9 cellular contexts compared by ENCODE assay signal in the genomic region with DNA sequence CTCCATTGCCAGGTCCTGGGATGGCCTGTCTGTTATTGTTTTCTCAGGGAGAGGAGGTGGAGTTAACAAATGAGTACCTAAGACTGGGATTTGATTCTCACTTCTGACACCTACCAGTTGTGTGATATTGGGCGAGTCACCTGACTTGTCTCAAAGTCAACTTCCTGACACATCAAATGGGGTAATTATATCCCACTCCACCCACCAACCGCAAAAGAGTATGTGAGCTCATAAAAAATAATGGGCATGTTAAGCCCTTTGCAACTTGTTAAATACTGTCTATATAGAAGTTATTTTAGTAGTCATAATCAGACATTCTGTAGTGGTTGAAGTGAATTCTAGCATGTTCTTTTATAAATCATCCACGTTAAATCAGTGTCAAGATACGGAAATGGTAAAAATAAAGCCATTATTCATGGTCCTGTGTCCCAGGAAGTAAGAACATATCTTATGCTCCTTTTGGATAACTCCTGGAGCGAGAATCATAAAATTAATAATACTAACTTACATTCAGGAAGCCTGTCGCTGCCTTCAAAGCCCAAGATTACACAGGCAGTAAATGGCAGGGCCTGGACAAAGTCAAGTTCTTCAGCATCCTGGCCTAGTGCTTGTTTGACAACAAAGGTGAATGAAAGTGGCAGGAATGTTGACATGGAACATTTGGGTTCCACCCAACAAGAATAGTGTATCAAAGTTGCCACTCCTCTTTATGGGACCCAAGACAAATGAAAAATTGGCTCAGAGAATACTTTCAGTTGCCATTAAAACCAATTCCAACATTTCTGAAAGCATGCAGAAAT. TPM values are rescaled to one million over a fixed set of nuclear protein-coding genes. Genes with fewer than 3 reads are reported as not detected.
DNase-seq lines count a peak whose midpoint lies in the region; ATAC-seq and TF ChIP-seq lines count a peak whose summit lies in the region.
"Had no signal": no experiment of that assay in that cellular context is flagged by ENCODE, and none has a peak within 500 bp of the region (broad histone marks: within the 10 kb centered on the region; RNA-seq: fewer than 3 reads in every experiment).

No MANE protein-coding gene starts in this region.

- CTCF ChIA-PET in HEK293 (lab: Yijun Ruan, JAX) (no interaction called here), T-cell (lab: Charles Lee) (interaction anchor here (0.5 to 1.6 kb wide), 6 partner anchors 9 to 98 kb away, joined by 3 to 11 read pairs (median 4); partner anchors contain the start of genes CCDC83 (in 1 of the 2) and SYTL2 (in 1 of the 2))

- H3K27me3 Mint-ChIP-seq in T-cell: no peaks in the 10 kb centered on the region
- H3K27me3 Mint-ChIP-seq in activated naive CD8-positive, alpha-beta T cell treated with anti-CD3 and anti-CD28 coated beads for 36 hours: no peaks in the 10 kb centered on the region
- no peaks in the 10 kb centered on the region for H3K27me3 Mint-ChIP-seq in natural killer cell treated with Interleukin-12 subunit alpha and Interleukin-12 subunit beta and Interleukin-15 and Interleukin-18, amount 100 ng/mL, for 72 hours
- peaks cover 13% of the 10 kb centered on the region for H3K27me3 Mint-ChIP-seq in nephron progenitor cell (ENCODE audit: low read depth, poor library complexity)

- no peak for TF ChIP-seq CTCF in HEK293 (tag by site-specific recombination; IDR thresholded peaks at IDR 0.05)
- no peak for TF ChIP-seq CTCF in nephron progenitor cell (IDR thresholded peaks at IDR 0.05)

- DNase-seq in T-cell (peak in 31 of 34 experiments; percentile 14 to 67 (median 45)), nephron progenitor cell (no peak)
- no peak for DNase-seq in activated naive CD8-positive, alpha-beta T cell treated with anti-CD3 and anti-CD28 coated beads for 36 hours
- DNase-seq in natural killer cell treated with Interleukin-12 subunit alpha and Interleukin-12 subunit beta and Interleukin-15 and Interleukin-18, amount 100 ng/mL, for 72 hours (ENCODE audit: low spot score): peak; percentile 68
- DNase-seq: activated effector memory CD4-positive, alpha-beta T cell treated with Interleukin-2 at 50 U/mL for 16 hours; NCI-H2081 treated with DMSO at 0.1 percent for 48 hours had no signal

- peak overlapping the region; percentile 57 to 73 for H3K27ac Mint-ChIP-seq in T-cell
- peak overlapping the region; percentile 31 for H3K27ac Mint-ChIP-seq in activated naive CD8-positive, alpha-beta T cell treated with anti-CD3 and anti-CD28 coated beads for 36 hours
- peak overlapping the region; percentile 97 to 100 for H3K27ac Mint-ChIP-seq in natural killer cell treated with Interleukin-12 subunit alpha and Interleukin-12 subunit beta and Interleukin-15 and Interleukin-18, amount 100 ng/mL, for 72 hours
- no peak overlapping the region for H3K27ac Mint-ChIP-seq in nephron progenitor cell

- peak; percentile 17 to 27 (median 20) for ATAC-seq in T-cell (replicated peaks in 1 of 4)
- ATAC-seq in natural killer cell treated with Interleukin-12 subunit alpha and Interleukin-12 subunit beta and Interleukin-15 and Interleukin-18, amount 100 ng/mL, for 72 hours: peak; percentile 21 to 46
- no peak for ATAC-seq in GM19328 (IDR thresholded peaks at IDR 0.05; ENCODE audit: unreplicated experiment)
- no peak for ATAC-seq in GM19351 (IDR thresholded peaks at IDR 0.05; ENCODE audit: unreplicated experiment)

- POLR2A ChIA-PET in HEK293 (lab: Yijun Ruan, JAX) (no interaction called here), T-cell (lab: Charles Lee) (interaction anchor here (0.5 to 0.6 kb wide), 3 partner anchors 53 to 76 kb away, joined by 3 read pairs; no protein-coding TSS in a partner anchor)

- H3K36me3 Mint-ChIP-seq in T-cell (peaks cover 11% of the 10 kb centered on the region), nephron progenitor cell (ENCODE audit: low read depth) (no peaks in the 10 kb centered on the region)
- peaks cover 14% of the 10 kb centered on the region for H3K36me3 Mint-ChIP-seq in activated naive CD8-positive, alpha-beta T cell treated with anti-CD3 and anti-CD28 coated beads for 36 hours
- peaks cover 9% of the 10 kb centered on the region for H3K36me3 Mint-ChIP-seq in natural killer cell treated with Interleukin-12 subunit alpha and Interleukin-12 subunit beta and Interleukin-15 and Interleukin-18, amount 100 ng/mL, for 72 hours

- peaks cover 87 to 88% (median 88%) of the 10 kb centered on the region in 3 donors for H3K4me1 Mint-ChIP-seq in T-cell
- H3K4me1 Mint-ChIP-seq in activated naive CD8-positive, alpha-beta T cell treated with anti-CD3 and anti-CD28 coated beads for 36 hours: peaks cover 82% of the 10 kb centered on the region
- peaks cover 72 to 77% of the 10 kb centered on the region in 2 donors for H3K4me1 Mint-ChIP-seq in natural killer cell treated with Interleukin-12 subunit alpha and Interleukin-12 subunit beta and Interleukin-15 and Interleukin-18, amount 100 ng/mL, for 72 hours (ENCODE audit: low read depth in 2 of 2)
- H3K4me1 Mint-ChIP-seq in nephron progenitor cell: peaks cover 48% of the 10 kb centered on the region

- peak overlapping the region; percentile 22 to 37 (median 25) for H3K4me3 Mint-ChIP-seq in T-cell
- H3K4me3 Mint-ChIP-seq in activated naive CD8-positive, alpha-beta T cell treated with anti-CD3 and anti-CD28 coated beads for 36 hours: no peak overlapping the region
- H3K4me3 Mint-ChIP-seq in natural killer cell treated with Interleukin-12 subunit alpha and Interleukin-12 subunit beta and Interleukin-15 and Interleukin-18, amount 100 ng/mL, for 72 hours: peak overlapping the region; percentile 68
- no peak overlapping the region for H3K4me3 Mint-ChIP-seq in nephron progenitor cell

- no peaks in the 10 kb centered on the region for H3K9me3 ChIP-seq in HEK293 (ENCODE audit: control insufficient read depth, insufficient read depth, low read depth, low read length)

- H3K36me3 ChIP-seq in HEK293 (ENCODE audit: control insufficient read depth in 2 of 2, insufficient read depth in 1 of 2, low read length in 2 of 2): no peaks in the 10 kb centered on the region

- H3K9me3 Mint-ChIP-seq in T-cell (peaks cover 0 to 4% (median 0%) of the 10 kb centered on the region in 3 donors), nephron progenitor cell (no peaks in the 10 kb centered on the region)
- peaks cover 3% of the 10 kb centered on the region for H3K9me3 Mint-ChIP-seq in activated naive CD8-positive, alpha-beta T cell treated with anti-CD3 and anti-CD28 coated beads for 36 hours
- peaks cover 3% of the 10 kb centered on the region for H3K9me3 Mint-ChIP-seq in natural killer cell treated with Interleukin-12 subunit alpha and Interleukin-12 subunit beta and Interleukin-15 and Interleukin-18, amount 100 ng/mL, for 72 hours

- H3K27ac ChIP-seq in HEK293 (ENCODE audit: extremely low read depth, low read depth, low read length): no peak overlapping the region

- H3K4me1 ChIP-seq in HEK293 (ENCODE audit: control insufficient read depth, insufficient read depth, low read length): peaks cover 4% of the 10 kb centered on the region

- no peak overlapping the region for H3K4me3 ChIP-seq in HEK293 (ENCODE audit: low read depth, low read length)

TF ChIP-seq in HEK293, 187 proteins besides CTCF, POLR2A, EP300 and RAD21 (continues in another document):
- TF ChIP-seq EGR2 (tag by site-specific recombination; IDR thresholded peaks at IDR 0.05; ENCODE audit: low read depth) (peak; percentile 84), ZNF114 (tag by site-specific recombination; IDR thresholded peaks at IDR 0.05) (no peak), ZNF558 (tag by site-specific recombination; IDR thresholded peaks at IDR 0.05) (no peak), ZNF561 (tag by site-specific recombination; IDR thresholded peaks at IDR 0.05; ENCODE audit: borderline replicate concordance) (no peak), OSR2 (tag by site-specific recombination; IDR thresholded peaks at IDR 0.05) (peak; percentile 50; the same call in 1 of the 2 replicates), SP3 (tag by site-specific recombination; IDR thresholded peaks at IDR 0.05) (no peak), ZNF366 (tag by site-specific recombination; conservative IDR thresholded peaks at IDR 0.05) (0 out of 2 replicates have a peak, but pooled peaks have one; percentile 21), ZNF138 (tag by site-specific recombination; IDR thresholded peaks at IDR 0.05; ENCODE audit: borderline replicate concordance) (no peak), ZIC2 (tag by site-specific recombination; IDR thresholded peaks at IDR 0.05) (no peak), ZFHX2 (tag by site-specific recombination; conservative IDR thresholded peaks at IDR 0.05) (peak; percentile 85), ZNF133 (tag by site-specific recombination; IDR thresholded peaks at IDR 0.05) (no peak), SCRT1 (tag by site-specific recombination; IDR thresholded peaks at IDR 0.05; ENCODE audit: borderline replicate concordance) (no peak)
- TF ChIP-seq, protein P1, sequence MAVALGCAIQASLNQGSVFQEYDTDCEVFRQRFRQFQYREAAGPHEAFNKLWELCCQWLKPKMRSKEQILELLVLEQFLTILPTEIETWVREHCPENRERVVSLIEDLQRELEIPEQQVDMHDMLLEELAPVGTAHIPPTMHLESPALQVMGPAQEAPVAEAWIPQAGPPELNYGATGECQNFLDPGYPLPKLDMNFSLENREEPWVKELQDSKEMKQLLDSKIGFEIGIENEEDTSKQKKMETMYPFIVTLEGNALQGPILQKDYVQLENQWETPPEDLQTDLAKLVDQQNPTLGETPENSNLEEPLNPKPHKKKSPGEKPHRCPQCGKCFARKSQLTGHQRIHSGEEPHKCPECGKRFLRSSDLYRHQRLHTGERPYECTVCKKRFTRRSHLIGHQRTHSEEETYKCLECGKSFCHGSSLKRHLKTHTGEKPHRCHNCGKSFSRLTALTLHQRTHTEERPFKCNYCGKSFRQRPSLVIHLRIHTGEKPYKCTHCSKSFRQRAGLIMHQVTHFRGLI (tag by site-specific recombination; IDR thresholded peaks at IDR 0.05): no peak
- TF ChIP-seq, protein P2, sequence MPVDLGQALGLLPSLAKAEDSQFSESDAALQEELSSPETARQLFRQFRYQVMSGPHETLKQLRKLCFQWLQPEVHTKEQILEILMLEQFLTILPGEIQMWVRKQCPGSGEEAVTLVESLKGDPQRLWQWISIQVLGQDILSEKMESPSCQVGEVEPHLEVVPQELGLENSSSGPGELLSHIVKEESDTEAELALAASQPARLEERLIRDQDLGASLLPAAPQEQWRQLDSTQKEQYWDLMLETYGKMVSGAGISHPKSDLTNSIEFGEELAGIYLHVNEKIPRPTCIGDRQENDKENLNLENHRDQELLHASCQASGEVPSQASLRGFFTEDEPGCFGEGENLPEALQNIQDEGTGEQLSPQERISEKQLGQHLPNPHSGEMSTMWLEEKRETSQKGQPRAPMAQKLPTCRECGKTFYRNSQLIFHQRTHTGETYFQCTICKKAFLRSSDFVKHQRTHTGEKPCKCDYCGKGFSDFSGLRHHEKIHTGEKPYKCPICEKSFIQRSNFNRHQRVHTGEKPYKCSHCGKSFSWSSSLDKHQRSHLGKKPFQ (tag by site-specific recombination; IDR thresholded peaks at IDR 0.05): no peak

RNA-seq across cellular contexts. Expression of gene SYTL2, which starts 54.3 kb away (rescaled TPM):
- total RNA-seq in T-cell: 10 to 100 TPM; 19.8 to 85.4 (median 31.3) TPM
- total RNA-seq in activated naive CD8-positive, alpha-beta T cell treated with anti-CD3 and anti-CD28 coated beads for 36 hours: 1 to 10 TPM; 5.8 to 7.6 TPM
- total RNA-seq in natural killer cell treated with Interleukin-12 subunit alpha and Interleukin-12 subunit beta and Interleukin-15 and Interleukin-18, amount 100 ng/mL, for 72 hours: 10 to 100 TPM; 68.8 to 74.8 TPM

Comparison
In these comparisons a context has a peak if more than half of its experiments do, and no peak if none do; other contexts are left out.
1. ATAC-seq: peak in T-cell (4 of 4) and natural killer cell treated with Interleukin-12 subunit alpha and Interleukin-12 subunit beta and Interleukin-15 and Interleukin-18, amount 100 ng/mL, for 72 hours (2 of 2); none in GM19328 (single experiment) and GM19351 (single experiment).
2. DNase-seq: peak in T-cell (31 of 34) and natural killer cell treated with Interleukin-12 subunit alpha and Interleukin-12 subunit beta and Interleukin-15 and Interleukin-18, amount 100 ng/mL, for 72 hours (single experiment); none in activated naive CD8-positive, alpha-beta T cell treated with anti-CD3 and anti-CD28 coated beads for 36 hours (single experiment) and nephron progenitor cell (single experiment).
3. H3K4me3 Mint-ChIP-seq: peak in T-cell (3 of 3) and natural killer cell treated with Interleukin-12 subunit alpha and Interleukin-12 subunit beta and Interleukin-15 and Interleukin-18, amount 100 ng/mL, for 72 hours (single experiment); none in activated naive CD8-positive, alpha-beta T cell treated with anti-CD3 and anti-CD28 coated beads for 36 hours (single experiment) and nephron progenitor cell (single experiment).